Comparison of ENCODE assay signal across 10 cellular contexts in the genomic region with DNA sequence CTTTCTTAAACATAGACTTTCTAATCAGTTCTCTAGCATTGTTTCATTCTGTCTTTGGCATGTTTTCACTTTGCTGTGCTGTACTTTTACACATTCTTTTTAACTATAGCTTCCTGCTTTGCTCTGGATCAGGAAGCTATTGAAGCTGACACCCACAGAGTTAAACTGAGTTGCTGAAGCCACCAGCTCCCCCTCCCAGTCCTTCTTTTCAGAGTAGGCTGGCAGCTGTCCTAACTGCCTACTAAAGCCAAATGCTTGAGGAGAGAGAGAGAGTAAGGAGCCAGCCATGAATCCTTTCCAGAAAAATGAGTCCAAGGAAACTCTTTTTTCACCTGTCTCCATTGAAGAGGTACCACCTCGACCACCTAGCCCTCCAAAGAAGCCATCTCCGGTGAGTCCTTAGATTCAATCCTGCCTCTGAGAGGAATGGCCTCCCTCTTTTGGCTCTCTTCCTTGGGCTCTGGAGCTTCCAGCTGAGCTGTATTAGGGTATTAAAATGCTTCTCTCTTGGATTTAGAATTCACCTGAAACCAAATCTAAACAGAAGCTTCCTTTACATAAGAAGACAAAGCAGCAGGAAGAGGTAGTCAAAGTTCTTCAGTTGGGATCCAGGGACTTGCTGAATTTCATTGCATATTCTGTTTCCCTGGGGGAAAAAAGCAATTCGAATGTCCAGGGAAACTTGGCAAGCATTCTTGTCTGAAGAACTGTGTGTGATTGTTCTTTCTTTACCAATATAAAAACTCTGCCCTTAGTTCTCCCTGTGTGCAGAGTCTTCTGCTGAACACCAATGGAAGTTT. TPM values are rescaled to one million over a fixed set of nuclear protein-coding genes. Genes with fewer than 3 reads are reported as not detected.
DNase-seq lines count a peak whose midpoint lies in the region; ATAC-seq and TF ChIP-seq lines count a peak whose summit lies in the region.
"Had no signal": no experiment of that assay in that cellular context is flagged by ENCODE, and none has a peak within 500 bp of the region (broad histone marks: within the 10 kb centered on the region; RNA-seq: fewer than 3 reads in every experiment).

A gene with protein sequence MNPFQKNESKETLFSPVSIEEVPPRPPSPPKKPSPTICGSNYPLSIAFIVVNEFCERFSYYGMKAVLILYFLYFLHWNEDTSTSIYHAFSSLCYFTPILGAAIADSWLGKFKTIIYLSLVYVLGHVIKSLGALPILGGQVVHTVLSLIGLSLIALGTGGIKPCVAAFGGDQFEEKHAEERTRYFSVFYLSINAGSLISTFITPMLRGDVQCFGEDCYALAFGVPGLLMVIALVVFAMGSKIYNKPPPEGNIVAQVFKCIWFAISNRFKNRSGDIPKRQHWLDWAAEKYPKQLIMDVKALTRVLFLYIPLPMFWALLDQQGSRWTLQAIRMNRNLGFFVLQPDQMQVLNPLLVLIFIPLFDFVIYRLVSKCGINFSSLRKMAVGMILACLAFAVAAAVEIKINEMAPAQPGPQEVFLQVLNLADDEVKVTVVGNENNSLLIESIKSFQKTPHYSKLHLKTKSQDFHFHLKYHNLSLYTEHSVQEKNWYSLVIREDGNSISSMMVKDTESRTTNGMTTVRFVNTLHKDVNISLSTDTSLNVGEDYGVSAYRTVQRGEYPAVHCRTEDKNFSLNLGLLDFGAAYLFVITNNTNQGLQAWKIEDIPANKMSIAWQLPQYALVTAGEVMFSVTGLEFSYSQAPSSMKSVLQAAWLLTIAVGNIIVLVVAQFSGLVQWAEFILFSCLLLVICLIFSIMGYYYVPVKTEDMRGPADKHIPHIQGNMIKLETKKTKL (plus strand): TSS at position 211 of the 800 bp plus-strand sequence. CDS start 76 bp downstream, at position 287.

- H3K27me3 ChIP-seq in thyroid gland, result no peaks in the 10 kb centered on the region
- H3K27me3 ChIP-seq: esophagus muscularis mucosa had no signal

- H3K27ac ChIP-seq in thyroid gland, result peak within 1 kb of the TSS; percentile 32 to 63 (median 51)
- H3K27ac ChIP-seq: esophagus muscularis mucosa had no signal

- no peaks in the 10 kb centered on the region for H3K36me3 ChIP-seq in thyroid gland
- H3K36me3 ChIP-seq: esophagus muscularis mucosa had no signal

- no peak for TF ChIP-seq POLR2A in thyroid gland (IDR thresholded peaks at IDR 0.05)

- no peaks in the 10 kb centered on the region for H3K4me1 Mint-ChIP-seq in activated T-cell treated with anti-CD3 and anti-CD28 coated beads, Interleukin-2, amount 50 U/mL, for 4 hours (ENCODE audit: low read depth)

- whole genome bisulfite sequencing in thyroid gland, 2 donors, result 6 to 15% methylated on average over 3 of the region's 3 CpGs

- no peak within 1 kb of the TSS for H3K4me3 Mint-ChIP-seq in activated T-cell treated with anti-CD3 and anti-CD28 coated beads, Interleukin-2, amount 50 U/mL, for 4 hours

- peaks cover 4% of the 10 kb centered on the region for H3K36me3 Mint-ChIP-seq in activated T-cell treated with anti-CD3 and anti-CD28 coated beads, Interleukin-2, amount 50 U/mL, for 4 hours (ENCODE audit: insufficient read depth)

- H3K9me3 ChIP-seq in thyroid gland, result no peaks in the 10 kb centered on the region
- H3K9me3 ChIP-seq: esophagus muscularis mucosa had no signal

- TF ChIP-seq CTCF in fibroblast of pulmonary artery (IDR thresholded peaks at IDR 0.05; ENCODE audit: low read length, missing control alignments) (no peak), thyroid gland (IDR thresholded peaks at IDR 0.05) (no peak)

- intact Hi-C loops in thyroid gland (cut with DNase I), result no loop called here

- no peaks in the 10 kb centered on the region for H3K9me3 Mint-ChIP-seq in activated T-cell treated with anti-CD3 and anti-CD28 coated beads, Interleukin-2, amount 50 U/mL, for 4 hours

- DNase-seq in NCI-H446 (lab: John Stamatoyannopoulos, UW), result peak; percentile 1 to 53
- DNase-seq in NCI-H446 treated with DMSO at 0.1 percent for 48 hours (lab: John Stamatoyannopoulos, UW), result no peak
- DNase-seq in fibroblast of pulmonary artery (ENCODE audit: low read depth), result peak; percentile 13
- DNase-seq in middle frontal gyrus (ENCODE audit: extremely low spot score, low spot score), result peak; percentile 40
- peak; percentile 80 to 84 for DNase-seq in thyroid gland
- no peak for DNase-seq in activated T-cell treated with anti-CD3 and anti-CD28 coated beads, Interleukin-2, amount 50 U/mL, for 4 hours
- DNase-seq: activated naive CD4-positive, alpha-beta T cell had no signal

- no peak within 1 kb of the TSS for H3K4me3 ChIP-seq in fibroblast of pulmonary artery (replicated peaks; ENCODE audit: low read depth, low read length)
- no peak within 1 kb of the TSS for H3K4me3 ChIP-seq in thyroid gland (replicated peaks in 1 of 3)
- H3K4me3 ChIP-seq: esophagus muscularis mucosa had no signal

- H3K4me1 ChIP-seq in thyroid gland, result peaks cover 12 to 17% of the 10 kb centered on the region in 2 donors

- H3K27me3 Mint-ChIP-seq in activated T-cell treated with anti-CD3 and anti-CD28 coated beads, Interleukin-2, amount 50 U/mL, for 4 hours (ENCODE audit: low read depth), result no peaks in the 10 kb centered on the region

- ATAC-seq in activated T-cell treated with anti-CD3 and anti-CD28 coated beads, Interleukin-2, amount 50 U/mL, for 4 hours, result no peak
- ATAC-seq in HG02840 (IDR thresholded peaks at IDR 0.05; ENCODE audit: low FRiP score, unreplicated experiment), result no peak
- ATAC-seq in GM19351 (IDR thresholded peaks at IDR 0.05; ENCODE audit: unreplicated experiment), result no peak

RNA-seq across cellular contexts. Expression of the gene that starts here (rescaled TPM):
- total RNA-seq in thyroid gland, result 10 to 100 TPM in 1 of 4 donors, 1 to 10 TPM in 3; 3.5 to 10.2 (median 8.7) TPM
- total RNA-seq in activated T-cell treated with anti-CD3 and anti-CD28 coated beads, Interleukin-2, amount 50 U/mL, for 4 hours, result under 1 TPM; 0.45 to 0.92 (median 0.66) TPM

Comparison
In these comparisons a context has a peak if more than half of its experiments do, and no peak if none do; other contexts are left out.
1. DNase-seq: peak in NCI-H446 (2 of 2), fibroblast of pulmonary artery (single experiment), middle frontal gyrus (single experiment) and thyroid gland (2 of 2); none in NCI-H446 treated with DMSO at 0.1 percent for 48 hours (single experiment) and activated T-cell treated with anti-CD3 and anti-CD28 coated beads, Interleukin-2, amount 50 U/mL, for 4 hours (single experiment).